Comparison of ENCODE assay signal across 9 cellular contexts in the genomic region with DNA sequence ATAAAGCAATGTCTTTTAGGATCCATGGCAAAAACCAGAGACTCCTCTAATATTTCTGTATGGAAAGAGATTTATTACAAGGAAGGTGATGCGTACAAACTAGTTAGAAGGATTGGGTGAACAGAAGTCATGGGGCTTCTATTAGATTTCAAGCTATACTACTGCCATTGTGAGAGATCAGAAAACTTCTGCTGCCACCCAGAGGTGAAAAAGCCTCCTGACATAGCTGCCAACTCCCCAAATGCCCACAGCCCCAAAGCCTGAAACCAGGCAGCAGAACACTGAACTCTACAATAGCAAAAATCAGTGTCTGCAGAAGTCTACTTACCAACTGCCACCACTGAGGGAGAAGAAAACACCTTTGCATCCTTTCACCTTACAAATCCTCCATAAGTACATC.
DNase-seq lines count a peak whose midpoint lies in the region; ATAC-seq and TF ChIP-seq lines count a peak whose summit lies in the region.
"Had no signal": no experiment of that assay in that cellular context is flagged by ENCODE, and none has a peak within 500 bp of the region (broad histone marks: within the 10 kb centered on the region; RNA-seq: fewer than 3 reads in every experiment).

No MANE protein-coding gene starts in this region.

- CTCF ChIA-PET in CD8-positive, alpha-beta memory T cell (lab: Charles Lee) = no interaction called here

- H3K27ac ChIP-seq in body of pancreas = no peak overlapping the region
- H3K27ac ChIP-seq in CD8-positive, alpha-beta memory T cell (ENCODE audit: low read depth, low read length) = no peak overlapping the region

- H3K36me3 ChIP-seq in body of pancreas (replicated peaks in 1 of 2; ENCODE audit: insufficient read depth in 1 of 2, low read depth in 2 of 2) = no peaks in the 10 kb centered on the region
- no peaks in the 10 kb centered on the region for H3K36me3 ChIP-seq in CD8-positive, alpha-beta memory T cell (ENCODE audit: insufficient read depth, low read length)

- no peaks in the 10 kb centered on the region for H3K4me1 Mint-ChIP-seq in CD8-positive, alpha-beta memory T cell
- no peaks in the 10 kb centered on the region for H3K4me1 Mint-ChIP-seq in naive thymus-derived CD8-positive, alpha-beta T cell

- H3K9me3 Mint-ChIP-seq in CD8-positive, alpha-beta memory T cell = peaks cover 0 to 7% (median 4%) of the 10 kb centered on the region in 5 donors
- peaks cover 0 to 26% (median 3%) of the 10 kb centered on the region in 9 donors for H3K9me3 Mint-ChIP-seq in naive thymus-derived CD8-positive, alpha-beta T cell

- H3K27ac Mint-ChIP-seq in CD8-positive, alpha-beta memory T cell = no peak overlapping the region
- no peak overlapping the region for H3K27ac Mint-ChIP-seq in naive thymus-derived CD8-positive, alpha-beta T cell

- no peaks in the 10 kb centered on the region for H3K9me3 ChIP-seq in body of pancreas
- H3K9me3 ChIP-seq in CD8-positive, alpha-beta memory T cell (ENCODE audit: low read length) = no peaks in the 10 kb centered on the region

- POLR2A ChIA-PET in CD8-positive, alpha-beta memory T cell (lab: Charles Lee) = no interaction called here
- POLR2A ChIA-PET in naive thymus-derived CD8-positive, alpha-beta T cell (lab: Charles Lee) = no interaction called here

- peak in 5 of 7 experiments; percentile 15 to 49 (median 42) for TF ChIP-seq CTCF in body of pancreas (IDR thresholded peaks at IDR 0.05)

- no peaks in the 10 kb centered on the region for H3K4me1 ChIP-seq in body of pancreas
- H3K4me1 ChIP-seq in CD8-positive, alpha-beta memory T cell (ENCODE audit: insufficient read depth, low read length) = no peaks in the 10 kb centered on the region

- ATAC-seq in body of pancreas = no peak
- no peak for ATAC-seq in naive thymus-derived CD8-positive, alpha-beta T cell
- ATAC-seq in GM21529 (IDR thresholded peaks at IDR 0.05; ENCODE audit: unreplicated experiment) = no peak

- 37 to 39% methylated on average over 1 of the region's 1 CpG for WGBS in body of pancreas, 2 donors

- DNase-seq in NCI-H2171 treated with DMSO at 0.1 percent for 48 hours (lab: John Stamatoyannopoulos, UW) = peak; percentile 16
- DNase-seq in NCI-H2171 (lab: John Stamatoyannopoulos, UW) = no peak
- peak; percentile 37 for DNase-seq in MV-4-11 (lab: John Stamatoyannopoulos, UW)
- peak in 3 of 4 donors; percentile 22 to 45 (median 28) for DNase-seq in body of pancreas
- peak; percentile 45 for DNase-seq in pons (ENCODE audit: low spot score)
- DNase-seq in CD8-positive, alpha-beta memory T cell = no peak
- DNase-seq in naive thymus-derived CD8-positive, alpha-beta T cell = no peak
- DNase-seq: activated CD8-positive, alpha-beta memory T cell treated with anti-CD3 and anti-CD28 coated beads, Interleukin-2, amount 50 U/mL, for 48 hours had no signal

- no peaks in the 10 kb centered on the region for H3K36me3 Mint-ChIP-seq in CD8-positive, alpha-beta memory T cell
- H3K36me3 Mint-ChIP-seq in naive thymus-derived CD8-positive, alpha-beta T cell = no peaks in the 10 kb centered on the region

- no peak for TF ChIP-seq POLR2A in body of pancreas (IDR thresholded peaks at IDR 0.05)

- H3K27me3 Mint-ChIP-seq in CD8-positive, alpha-beta memory T cell = no peaks in the 10 kb centered on the region
- peaks cover 0 to 9% (median 3%) of the 10 kb centered on the region in 5 donors for H3K27me3 Mint-ChIP-seq in naive thymus-derived CD8-positive, alpha-beta T cell

- no peak overlapping the region for H3K4me3 Mint-ChIP-seq in CD8-positive, alpha-beta memory T cell
- H3K4me3 Mint-ChIP-seq in naive thymus-derived CD8-positive, alpha-beta T cell = no peak overlapping the region

- no peaks in the 10 kb centered on the region for H3K27me3 ChIP-seq in body of pancreas
- H3K27me3 ChIP-seq in CD8-positive, alpha-beta memory T cell (ENCODE audit: insufficient read depth, low read length, poor library complexity, severe bottlenecking) = no peaks in the 10 kb centered on the region

- intact Hi-C loops in body of pancreas (cut with DNase I) = no loop called here

- no peak overlapping the region for H3K4me3 ChIP-seq in body of pancreas
- H3K4me3 ChIP-seq in CD8-positive, alpha-beta memory T cell (ENCODE audit: low read length) = no peak overlapping the region

Comparison
In these comparisons a context has a peak if more than half of its experiments do, and no peak if none do; other contexts are left out.
1. DNase-seq: peak in NCI-H2171 treated with DMSO at 0.1 percent for 48 hours (single experiment), MV-4-11 (single experiment), body of pancreas (3 of 4) and pons (single experiment); none in NCI-H2171 (single experiment), CD8-positive, alpha-beta memory T cell (0 of 5) and naive thymus-derived CD8-positive, alpha-beta T cell (0 of 10).